26 cellular contexts compared by ENCODE assay signal in genomic region chr11:60864856-60865513, GRCh38. TPM values are rescaled to one million over a fixed set of nuclear protein-coding genes. Genes with fewer than 3 reads are reported as not detected.
A peak's percentile ranks its signal among the peaks of the same experiment; 100 is the strongest.
DNase-seq lines count a peak whose midpoint lies in the region; ATAC-seq and TF ChIP-seq lines count a peak whose summit lies in the region.
"Had no signal": no experiment of that assay in that cellular context is flagged by ENCODE, and none has a peak within 500 bp of the region (broad histone marks: within the 10 kb centered on the region; RNA-seq: fewer than 3 reads in every experiment).

No MANE protein-coding gene starts in this region.

- ATAC-seq in activated naive CD8-positive, alpha-beta T cell treated with anti-CD3 and anti-CD28 coated beads, Interleukin-2, amount 10 ng/mL, durations not matched to agents 7 days and 5 days (ENCODE audit: low read depth), result peak; percentile 33
- ATAC-seq in activated naive CD8-positive, alpha-beta T cell treated with anti-CD3 and anti-CD28 coated beads, Interleukin-2, amount 50 U/mL, for 24 hours, result no peak
- peak; percentile 34 for ATAC-seq in activated CD8-positive, alpha-beta T cell treated with anti-CD3 and anti-CD28 coated beads for 36 hours
- ATAC-seq in HG02981 (IDR thresholded peaks at IDR 0.05; ENCODE audit: unreplicated experiment), result no peak
- no peak for ATAC-seq in HG02798 (IDR thresholded peaks at IDR 0.05; ENCODE audit: poor library complexity, unreplicated experiment)
- ATAC-seq in GM21390 (IDR thresholded peaks at IDR 0.05; ENCODE audit: unreplicated experiment), result no peak
- ATAC-seq: activated CD4-positive, alpha-beta T cell treated with anti-CD3 and anti-CD28 coated beads for 36 hours; activated T-helper 17 cell treated with anti-CD3 and anti-CD28 coated beads, Interleukin-2, amount 50 U/mL, for 72 hours; gastrocnemius medialis; left cardiac atrium; psoas muscle; stimulated activated naive CD8-positive, alpha-beta T cell treated with anti-CD3 and anti-CD28 coated beads, Interleukin-15, Interleukin-2, amounts not matched to agents 100 U/mL and 50 U/mL, for 24 hours had no signal

- no peaks in the 10 kb centered on the region for H3K9me3 ChIP-seq in esophagus squamous epithelium
- H3K9me3 ChIP-seq: ascending aorta, esophagus muscularis mucosa, gastrocnemius medialis, psoas muscle, SJCRH30 had no signal

- peaks cover 34% of the 10 kb centered on the region for H3K4me1 Mint-ChIP-seq in activated naive CD8-positive, alpha-beta T cell treated with anti-CD3 and anti-CD28 coated beads, Interleukin-2, amount 10 ng/mL, durations not matched to agents 7 days and 5 days
- H3K4me1 Mint-ChIP-seq in activated naive CD8-positive, alpha-beta T cell treated with anti-CD3 and anti-CD28 coated beads, Interleukin-2, amount 50 U/mL, for 24 hours, result peaks cover 4% of the 10 kb centered on the region
- peaks cover 5% of the 10 kb centered on the region for H3K4me1 Mint-ChIP-seq in activated CD8-positive, alpha-beta T cell treated with anti-CD3 and anti-CD28 coated beads for 36 hours (ENCODE audit: low read depth)
- peaks cover 32% of the 10 kb centered on the region for H3K4me1 Mint-ChIP-seq in nephron
- H3K4me1 Mint-ChIP-seq: activated CD4-positive, alpha-beta T cell treated with anti-CD3 and anti-CD28 coated beads for 36 hours; activated T-helper 17 cell treated with anti-CD3 and anti-CD28 coated beads, Interleukin-2, amount 50 U/mL, for 72 hours; B cell; endodermal cell had no signal

- peak overlapping the region; percentile 2 for H3K4me3 Mint-ChIP-seq in activated naive CD8-positive, alpha-beta T cell treated with anti-CD3 and anti-CD28 coated beads, Interleukin-2, amount 10 ng/mL, durations not matched to agents 7 days and 5 days
- no peak overlapping the region for H3K4me3 Mint-ChIP-seq in activated naive CD8-positive, alpha-beta T cell treated with anti-CD3 and anti-CD28 coated beads, Interleukin-2, amount 50 U/mL, for 24 hours
- no peak overlapping the region for H3K4me3 Mint-ChIP-seq in activated CD8-positive, alpha-beta T cell treated with anti-CD3 and anti-CD28 coated beads for 36 hours
- H3K4me3 Mint-ChIP-seq in nephron, result no peak overlapping the region
- H3K4me3 Mint-ChIP-seq: activated CD4-positive, alpha-beta T cell treated with anti-CD3 and anti-CD28 coated beads for 36 hours; activated naive CD8-positive, alpha-beta T cell; activated T-helper 17 cell treated with anti-CD3 and anti-CD28 coated beads, Interleukin-2, amount 50 U/mL, for 72 hours; B cell; endodermal cell had no signal

- no peaks in the 10 kb centered on the region for H3K9me3 Mint-ChIP-seq in activated naive CD8-positive, alpha-beta T cell treated with anti-CD3 and anti-CD28 coated beads, Interleukin-2, amount 10 ng/mL, durations not matched to agents 7 days and 5 days
- no peaks in the 10 kb centered on the region for H3K9me3 Mint-ChIP-seq in activated naive CD8-positive, alpha-beta T cell treated with anti-CD3 and anti-CD28 coated beads, Interleukin-2, amount 50 U/mL, for 24 hours
- H3K9me3 Mint-ChIP-seq in activated CD8-positive, alpha-beta T cell treated with anti-CD3 and anti-CD28 coated beads for 36 hours, result no peaks in the 10 kb centered on the region
- no peaks in the 10 kb centered on the region for H3K9me3 Mint-ChIP-seq in nephron
- H3K9me3 Mint-ChIP-seq: activated T-helper 17 cell treated with anti-CD3 and anti-CD28 coated beads, Interleukin-2, amount 50 U/mL, for 72 hours had no signal

- CTCF ChIA-PET in activated CD8-positive, alpha-beta T cell treated with anti-CD3 and anti-CD28 coated beads for 36 hours (lab: Charles Lee), result interaction anchor here (0.9 to 1.3 kb wide), 3 partner anchors 23 to 34 kb away, joined by 3 read pairs; no protein-coding TSS in a partner anchor

- H3K4me1 ChIP-seq in esophagus squamous epithelium, result no peaks in the 10 kb centered on the region
- H3K4me1 ChIP-seq: ascending aorta, esophagus muscularis mucosa, psoas muscle, SJCRH30 had no signal

- peaks cover 6% of the 10 kb centered on the region for H3K27me3 Mint-ChIP-seq in activated naive CD8-positive, alpha-beta T cell treated with anti-CD3 and anti-CD28 coated beads, Interleukin-2, amount 10 ng/mL, durations not matched to agents 7 days and 5 days
- H3K27me3 Mint-ChIP-seq in activated naive CD8-positive, alpha-beta T cell treated with anti-CD3 and anti-CD28 coated beads, Interleukin-2, amount 50 U/mL, for 24 hours, result no peaks in the 10 kb centered on the region
- no peaks in the 10 kb centered on the region for H3K27me3 Mint-ChIP-seq in activated CD8-positive, alpha-beta T cell treated with anti-CD3 and anti-CD28 coated beads for 36 hours
- H3K27me3 Mint-ChIP-seq in nephron (ENCODE audit: low read depth), result no peaks in the 10 kb centered on the region
- H3K27me3 Mint-ChIP-seq: activated CD4-positive, alpha-beta T cell treated with anti-CD3 and anti-CD28 coated beads for 36 hours; activated naive CD8-positive, alpha-beta T cell; B cell had no signal

- peak; percentile 22 for DNase-seq in activated naive CD8-positive, alpha-beta T cell treated with anti-CD3 and anti-CD28 coated beads, Interleukin-2, amount 10 ng/mL, durations not matched to agents 7 days and 5 days
- DNase-seq in activated naive CD8-positive, alpha-beta T cell treated with anti-CD3 and anti-CD28 coated beads, Interleukin-2, amount 50 U/mL, for 24 hours, result no peak
- no peak for DNase-seq in activated CD8-positive, alpha-beta T cell treated with anti-CD3 and anti-CD28 coated beads for 36 hours
- no peak for DNase-seq in esophagus squamous epithelium (lab: John Stamatoyannopoulos, UW)
- DNase-seq: activated CD4-positive, alpha-beta T cell treated with anti-CD3 and anti-CD28 coated beads for 36 hours; caudate nucleus; DMS153; endodermal cell; gastrocnemius medialis; GOT3; left cardiac atrium; NCI-H1105 treated with DMSO at 0.1 percent for 48 hours; NCI-H1930; SJCRH30; stimulated activated naive CD8-positive, alpha-beta T cell treated with anti-CD3 and anti-CD28 coated beads, Interleukin-15, Interleukin-2, amounts not matched to agents 100 U/mL and 50 U/mL, for 24 hours had no signal

- H3K36me3 Mint-ChIP-seq in activated naive CD8-positive, alpha-beta T cell treated with anti-CD3 and anti-CD28 coated beads, Interleukin-2, amount 10 ng/mL, durations not matched to agents 7 days and 5 days, result peaks cover 1% of the 10 kb centered on the region
- H3K36me3 Mint-ChIP-seq in activated naive CD8-positive, alpha-beta T cell treated with anti-CD3 and anti-CD28 coated beads, Interleukin-2, amount 50 U/mL, for 24 hours (ENCODE audit: low read depth), result no peaks in the 10 kb centered on the region
- H3K36me3 Mint-ChIP-seq in activated CD8-positive, alpha-beta T cell treated with anti-CD3 and anti-CD28 coated beads for 36 hours (ENCODE audit: low read depth), result no peaks in the 10 kb centered on the region
- no peaks in the 10 kb centered on the region for H3K36me3 Mint-ChIP-seq in nephron (ENCODE audit: low read depth)
- H3K36me3 Mint-ChIP-seq: activated naive CD8-positive, alpha-beta T cell had no signal

- peak overlapping the region; percentile 45 for H3K27ac Mint-ChIP-seq in activated naive CD8-positive, alpha-beta T cell treated with anti-CD3 and anti-CD28 coated beads, Interleukin-2, amount 10 ng/mL, durations not matched to agents 7 days and 5 days
- H3K27ac Mint-ChIP-seq in activated naive CD8-positive, alpha-beta T cell treated with anti-CD3 and anti-CD28 coated beads, Interleukin-2, amount 50 U/mL, for 24 hours, result no peak overlapping the region
- no peak overlapping the region for H3K27ac Mint-ChIP-seq in activated CD8-positive, alpha-beta T cell treated with anti-CD3 and anti-CD28 coated beads for 36 hours
- H3K27ac Mint-ChIP-seq in nephron, result peak overlapping the region in 2 of 3 experiments; percentile 79 to 91
- H3K27ac Mint-ChIP-seq: activated CD4-positive, alpha-beta T cell treated with anti-CD3 and anti-CD28 coated beads for 36 hours; activated T-helper 17 cell treated with anti-CD3 and anti-CD28 coated beads, Interleukin-2, amount 50 U/mL, for 72 hours; B cell; endodermal cell had no signal

- intact Hi-C loops in activated CD8-positive, alpha-beta T cell treated with anti-CD3 and anti-CD28 coated beads for 36 hours (cut with micrococcal nuclease), result no loop called here
- intact Hi-C loops in esophagus squamous epithelium (cut with DNase I), result no loop called here

- H3K27me3 ChIP-seq in esophagus squamous epithelium, result no peaks in the 10 kb centered on the region
- H3K27me3 ChIP-seq: ascending aorta, gastrocnemius medialis, hepatocyte, SJCRH30 had no signal

- POLR2A ChIA-PET in activated naive CD8-positive, alpha-beta T cell treated with anti-CD3 and anti-CD28 coated beads, Interleukin-2, amount 10 ng/mL, durations not matched to agents 7 days and 5 days (lab: Charles Lee), result interaction anchor here (1.5 to 1.9 kb wide), 2 partner anchors 9 to 21 kb away, joined by 3 to 4 read pairs; partner anchors contain the start of gene PTGDR2
- POLR2A ChIA-PET in activated CD8-positive, alpha-beta T cell treated with anti-CD3 and anti-CD28 coated beads for 36 hours (lab: Charles Lee), result no interaction called here

- TF ChIP-seq CTCF in activated CD8-positive, alpha-beta T cell treated with anti-CD3 and anti-CD28 coated beads for 36 hours (IDR thresholded peaks at IDR 0.05), result no peak
- TF ChIP-seq CTCF in nephron (IDR thresholded peaks at IDR 0.05; ENCODE audit: unreplicated experiment in 3 of 3) (no peak), esophagus squamous epithelium (IDR thresholded peaks at IDR 0.05) (no peak)

- 73 to 75% methylated on average over 7 of the region's 7 CpGs for WGBS in esophagus squamous epithelium, 2 donors

- H3K27ac ChIP-seq in esophagus squamous epithelium, result no peak overlapping the region
- H3K27ac ChIP-seq: ascending aorta, esophagus muscularis mucosa, gastrocnemius medialis, hepatocyte, psoas muscle, SJCRH30 had no signal

- TF ChIP-seq POLR2A in esophagus squamous epithelium (IDR thresholded peaks at IDR 0.05), result no peak

- no peaks in the 10 kb centered on the region for H3K36me3 ChIP-seq in esophagus squamous epithelium
- H3K36me3 ChIP-seq: ascending aorta, esophagus muscularis mucosa, gastrocnemius medialis, SJCRH30 had no signal

- no peak overlapping the region for H3K4me3 ChIP-seq in esophagus squamous epithelium
- H3K4me3 ChIP-seq: ascending aorta, esophagus muscularis mucosa, gastrocnemius medialis, hepatocyte, psoas muscle, SJCRH30 had no signal

RNA-seq across cellular contexts. Expression of gene ZP1, which starts 2.4 kb away (rescaled TPM):
- under 1 TPM; 0.44 to 0.60 TPM for total RNA-seq in activated naive CD8-positive, alpha-beta T cell treated with anti-CD3 and anti-CD28 coated beads, Interleukin-2, amount 10 ng/mL, durations not matched to agents 7 days and 5 days
- not detected for total RNA-seq in activated CD8-positive, alpha-beta T cell treated with anti-CD3 and anti-CD28 coated beads for 36 hours
- total RNA-seq in esophagus squamous epithelium, result not detected
- total RNA-seq: activated CD4-positive, alpha-beta T cell treated with anti-CD3 and anti-CD28 coated beads for 36 hours; ascending aorta; B cell; endodermal cell; gastrocnemius medialis; hepatocyte; left cardiac atrium; SJCRH30 had no signal

RNA-seq across cellular contexts. Expression of gene PTGDR2, which starts 9.2 kb away (rescaled TPM):
- total RNA-seq in activated naive CD8-positive, alpha-beta T cell treated with anti-CD3 and anti-CD28 coated beads, Interleukin-2, amount 10 ng/mL, durations not matched to agents 7 days and 5 days, result 1 to 10 TPM; 2.5 to 2.9 TPM
- under 1 TPM; 0.23 to 0.38 TPM for total RNA-seq in activated CD8-positive, alpha-beta T cell treated with anti-CD3 and anti-CD28 coated beads for 36 hours
- total RNA-seq in esophagus squamous epithelium, result 1 to 10 TPM in 1 of 4 donors, under 1 TPM in 2, not detected in 1; 0.31 to 2.7 (median 0.85) TPM
- total RNA-seq: ascending aorta, B cell, SJCRH30 had no signal

RNA-seq across cellular contexts. Expression of gene CCDC86, which starts 23.1 kb away (rescaled TPM):
- 10 to 100 TPM; 16.9 to 17.1 TPM for total RNA-seq in activated naive CD8-positive, alpha-beta T cell treated with anti-CD3 and anti-CD28 coated beads, Interleukin-2, amount 10 ng/mL, durations not matched to agents 7 days and 5 days
- total RNA-seq in activated CD8-positive, alpha-beta T cell treated with anti-CD3 and anti-CD28 coated beads for 36 hours, result 10 to 100 TPM; 48.1 to 51.4 TPM
- total RNA-seq in esophagus squamous epithelium, result 10 to 100 TPM; 11.8 to 38.0 (median 24.4) TPM

RNA-seq across cellular contexts. Expression of gene PRPF19, which starts 41.4 kb away (rescaled TPM):
- total RNA-seq in activated naive CD8-positive, alpha-beta T cell treated with anti-CD3 and anti-CD28 coated beads, Interleukin-2, amount 10 ng/mL, durations not matched to agents 7 days and 5 days, result 100 to 1,000 TPM in 1 of 2 experiments, 10 to 100 TPM in 1; 97.7 to 103 TPM
- 100 to 1,000 TPM; 142 to 150 TPM for total RNA-seq in activated CD8-positive, alpha-beta T cell treated with anti-CD3 and anti-CD28 coated beads for 36 hours
- 10 to 100 TPM; 65.0 to 90.2 (median 84.1) TPM for total RNA-seq in esophagus squamous epithelium

RNA-seq across cellular contexts. Expression of gene TMEM109, which starts 49.0 kb away (rescaled TPM):
- total RNA-seq in activated naive CD8-positive, alpha-beta T cell treated with anti-CD3 and anti-CD28 coated beads, Interleukin-2, amount 10 ng/mL, durations not matched to agents 7 days and 5 days, result 100 to 1,000 TPM in 1 of 2 experiments, 10 to 100 TPM in 1; 97.8 to 102 TPM
- 100 to 1,000 TPM in 1 of 2 experiments, 10 to 100 TPM in 1; 93.2 to 101 TPM for total RNA-seq in activated CD8-positive, alpha-beta T cell treated with anti-CD3 and anti-CD28 coated beads for 36 hours
- total RNA-seq in esophagus squamous epithelium, result 100 to 1,000 TPM in 1 of 4 donors, 10 to 100 TPM in 3; 66.7 to 115 (median 89.0) TPM

Comparison
In these comparisons a context has a peak if more than half of its experiments do, and no peak if none do; other contexts are left out.
1. ATAC-seq: peak in activated naive CD8-positive, alpha-beta T cell treated with anti-CD3 and anti-CD28 coated beads, Interleukin-2, amount 10 ng/mL, durations not matched to agents 7 days and 5 days (single experiment) and activated CD8-positive, alpha-beta T cell treated with anti-CD3 and anti-CD28 coated beads for 36 hours (single experiment); none in activated naive CD8-positive, alpha-beta T cell treated with anti-CD3 and anti-CD28 coated beads, Interleukin-2, amount 50 U/mL, for 24 hours (single experiment), HG02981 (single experiment), HG02798 (single experiment) and GM21390 (single experiment).
2. H3K27ac Mint-ChIP-seq: peak in activated naive CD8-positive, alpha-beta T cell treated with anti-CD3 and anti-CD28 coated beads, Interleukin-2, amount 10 ng/mL, durations not matched to agents 7 days and 5 days (single experiment) and nephron (2 of 3); none in activated naive CD8-positive, alpha-beta T cell treated with anti-CD3 and anti-CD28 coated beads, Interleukin-2, amount 50 U/mL, for 24 hours (single experiment) and activated CD8-positive, alpha-beta T cell treated with anti-CD3 and anti-CD28 coated beads for 36 hours (single experiment).